Comparison of ENCODE assay signal across 30 cellular contexts in the genomic region with DNA sequence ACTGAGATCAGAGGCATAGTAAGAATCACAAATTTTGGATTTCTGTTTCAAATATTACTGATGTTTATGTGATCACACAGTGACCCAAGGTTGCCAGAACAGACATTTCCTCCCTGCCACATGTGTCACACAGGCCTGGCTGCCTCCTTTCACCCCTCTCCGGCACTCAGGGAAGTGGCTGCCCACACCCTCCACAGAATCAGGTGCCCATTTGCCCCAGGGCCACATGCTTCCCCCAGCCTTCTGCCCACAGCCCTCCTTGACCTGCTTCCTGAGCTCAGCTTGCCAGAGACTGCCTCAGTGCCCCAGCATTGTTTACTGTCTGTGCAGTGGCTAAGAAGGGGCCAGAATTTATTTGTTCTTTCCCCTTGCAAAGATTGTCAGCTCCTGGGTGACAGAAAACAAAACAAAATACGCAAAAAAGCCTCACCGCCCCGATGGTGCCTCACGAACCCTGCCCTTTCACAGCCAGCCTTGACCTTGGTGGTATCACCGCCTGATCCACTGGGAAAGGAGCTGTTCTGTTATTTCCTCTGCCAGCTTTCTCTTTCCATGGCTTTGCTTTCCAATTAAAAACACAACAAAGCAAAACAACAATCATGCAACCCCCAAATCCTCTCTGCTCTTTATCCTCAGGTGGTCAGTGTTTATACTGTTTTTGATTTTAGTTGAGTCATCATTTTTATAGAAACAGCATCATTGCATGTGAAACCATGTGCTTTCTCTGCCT. TPM values are rescaled to one million over a fixed set of nuclear protein-coding genes. Genes with fewer than 3 reads are reported as not detected.
DNase-seq lines count a peak whose midpoint lies in the region; ATAC-seq, FAIRE-seq and TF ChIP-seq lines count a peak whose summit lies in the region.
"Had no signal": no experiment of that assay in that cellular context is flagged by ENCODE, and none has a peak within 500 bp of the region (broad histone marks: within the 10 kb centered on the region; RNA-seq: fewer than 3 reads in every experiment).

No MANE protein-coding gene starts in this region.

- no peaks in the 10 kb centered on the region for H3K9me3 Mint-ChIP-seq in Caco-2 (ENCODE audit: unreplicated experiment)
- no peaks in the 10 kb centered on the region for H3K9me3 Mint-ChIP-seq in activated CD4-positive, alpha-beta T cell treated with anti-CD3 and anti-CD28 coated beads, Interleukin-2, amount 10 ng/mL, durations not matched to agents 7 days and 5 days
- H3K9me3 Mint-ChIP-seq: activated CD4-positive, alpha-beta memory T cell treated with anti-CD3 and anti-CD28 coated beads, Interleukin-2, amount 10 ng/mL, durations not matched to agents 7 days and 5 days; T-helper 2 cell treated with Interferon-gamma antibody and Interleukin-4, amounts not matched to agents 5 μg/mL and 100 μg/mL, for 36 hours had no signal

- TF ChIP-seq EP300 in HepG2 (IDR thresholded peaks at IDR 0.05; ENCODE audit: low read depth in 2 of 2, low read length in 2 of 2), result peak in 1 of 2 experiments; percentile 68; a peak in 2 of 4 replicates
- no peak for TF ChIP-seq EP300 in HepG2 (CRISPR knock-in tag; IDR thresholded peaks at IDR 0.05; ENCODE audit: borderline replicate concordance)

- H3K4me1 ChIP-seq in Caco-2 (no peaks in the 10 kb centered on the region), body of pancreas (peaks cover 41% of the 10 kb centered on the region), HepG2 (ENCODE audit: insufficient read depth, low read length) (peaks cover 53% of the 10 kb centered on the region), upper lobe of right lung (no peaks in the 10 kb centered on the region)
- H3K4me1 ChIP-seq: colonic mucosa, tibial artery had no signal

- H3K4me3 ChIP-seq in Caco-2 (ENCODE audit: low read depth, low read length) (no peak overlapping the region), body of pancreas (no peak overlapping the region), HepG2 (replicated peaks in 1 of 3; ENCODE audit: insufficient read depth in 1 of 3, low read depth in 2 of 3, low read length in 3 of 3) (no peak overlapping the region), upper lobe of right lung (no peak overlapping the region)
- H3K4me3 ChIP-seq: colonic mucosa, left lung, tibial artery had no signal

- ATAC-seq in body of pancreas (peak; percentile 15), HepG2 (peak; percentile 22; the same call in 2 of the 3 replicates), upper lobe of right lung (peak; percentile 53), GM19324 (IDR thresholded peaks at IDR 0.05; ENCODE audit: low FRiP score, unreplicated experiment) (no peak)
- ATAC-seq: left lung; Panc1; right cardiac atrium; stimulated activated naive CD8-positive, alpha-beta T cell treated with anti-CD3 and anti-CD28 coated beads, Interleukin-15, amount 100 ng/mL, for 72 hours had no signal

- H3K4me3 Mint-ChIP-seq in Caco-2 (ENCODE audit: unreplicated experiment), result no peak overlapping the region
- H3K4me3 Mint-ChIP-seq in activated CD4-positive, alpha-beta T cell treated with anti-CD3 and anti-CD28 coated beads, Interleukin-2, amount 10 ng/mL, durations not matched to agents 7 days and 5 days, result no peak overlapping the region
- H3K4me3 Mint-ChIP-seq: activated CD4-positive, alpha-beta memory T cell treated with anti-CD3 and anti-CD28 coated beads, Interleukin-2, amount 10 ng/mL, durations not matched to agents 7 days and 5 days; activated naive CD4-positive, alpha-beta T cell treated with anti-CD3 and anti-CD28 coated beads for 36 hours; stimulated activated naive CD8-positive, alpha-beta T cell treated with anti-CD3 and anti-CD28 coated beads, Interleukin-15, amount 100 ng/mL, for 72 hours; T-helper 2 cell treated with Interferon-gamma antibody and Interleukin-4, amounts not matched to agents 5 μg/mL and 100 μg/mL, for 36 hours had no signal

- H3K79me2 ChIP-seq in HepG2 (ENCODE audit: insufficient read depth, low read length), result peaks cover 39% of the 10 kb centered on the region

- TF ChIP-seq CTCF in Caco-2 (IDR thresholded peaks at IDR 0.05; ENCODE audit: insufficient read depth in 1 of 2, low read depth in 1 of 2, low read length in 1 of 2, severe bottlenecking in 1 of 2, unreplicated experiment in 1 of 2) (no peak), body of pancreas (IDR thresholded peaks at IDR 0.05) (no peak), HepG2 (CRISPR knock-in tag; IDR thresholded peaks at IDR 0.05) (no peak), upper lobe of right lung (IDR thresholded peaks at IDR 0.05) (no peak)

- no peaks in the 10 kb centered on the region for H3K36me3 Mint-ChIP-seq in Caco-2 (ENCODE audit: insufficient read depth, unreplicated experiment)
- no peaks in the 10 kb centered on the region for H3K36me3 Mint-ChIP-seq in activated CD4-positive, alpha-beta T cell treated with anti-CD3 and anti-CD28 coated beads, Interleukin-2, amount 10 ng/mL, durations not matched to agents 7 days and 5 days (ENCODE audit: low read depth)

- H3K27ac ChIP-seq in body of pancreas, result peak overlapping the region; percentile 9 to 57 (median 38)
- peak overlapping the region; percentile 66 for H3K27ac ChIP-seq in HepG2 (ENCODE audit: extremely low read length, insufficient read depth, low read length)
- no peak overlapping the region for H3K27ac ChIP-seq in upper lobe of right lung
- H3K27ac ChIP-seq: colonic mucosa, left lung, tibial artery had no signal

- in situ Hi-C loops in HepG2 (cut with HindIII; ENCODE audit: extremely low pct_ligation_motif_present, low pct_unique_long_range_greater_than_20kb), result no loop called here

- no peak for FAIRE-seq in HepG2 (lab: Jason Lieb, UNC)
- FAIRE-seq: HTR-8/SVneo had no signal

- H3K9me3 ChIP-seq in Caco-2 (no peaks in the 10 kb centered on the region), body of pancreas (no peaks in the 10 kb centered on the region), HepG2 (ENCODE audit: low read length) (no peaks in the 10 kb centered on the region), upper lobe of right lung (no peaks in the 10 kb centered on the region)
- H3K9me3 ChIP-seq: colonic mucosa, left lung, tibial artery had no signal

- peak overlapping the region; percentile 50; the same call in 1 of the 2 replicates for H3K9ac ChIP-seq in HepG2 (ENCODE audit: insufficient read depth, low read depth, low read length)

- no peak for TF ChIP-seq POLR2A in body of pancreas (IDR thresholded peaks at IDR 0.05)
- no peak for TF ChIP-seq POLR2A in HepG2 (IDR thresholded peaks at IDR 0.05; ENCODE audit: insufficient read depth in 1 of 2, low read depth in 2 of 2, low read length in 2 of 2)

- CTCF ChIA-PET in Caco-2 (lab: Charles Lee) (interaction anchor here (0.6 kb wide), 1 partner anchor 15 kb away, joined by 4 read pairs; no protein-coding TSS in a partner anchor), HepG2 (lab: Yijun Ruan, JAX; ENCODE audit: low intra/inter-chr PET ratio, low total read pairs) (no interaction called here)
- CTCF ChIA-PET in activated CD4-positive, alpha-beta T cell treated with anti-CD3 and anti-CD28 coated beads, Interleukin-2, amount 10 ng/mL, durations not matched to agents 7 days and 5 days (lab: Charles Lee), result no interaction called here

- no peak overlapping the region for H2AFZ ChIP-seq in HepG2 (ENCODE audit: low read length)

- no peaks in the 10 kb centered on the region for H3K27me3 Mint-ChIP-seq in Caco-2 (ENCODE audit: insufficient read depth, unreplicated experiment)
- peaks cover 7% of the 10 kb centered on the region for H3K27me3 Mint-ChIP-seq in activated CD4-positive, alpha-beta T cell treated with anti-CD3 and anti-CD28 coated beads, Interleukin-2, amount 10 ng/mL, durations not matched to agents 7 days and 5 days

- 38 to 58% methylated on average over 5 to 6 of the region's 6 CpGs for WGBS in body of pancreas, 2 donors
- 28% methylated on average over 6 of the region's 6 CpGs for WGBS in HepG2 (ENCODE audit: low lambda C conversion rate)

- H3K27me3 ChIP-seq in Caco-2 (replicated peaks; ENCODE audit: control insufficient read depth, insufficient read depth, low read length) (no peaks in the 10 kb centered on the region), body of pancreas (no peaks in the 10 kb centered on the region), HepG2 (ENCODE audit: control insufficient read depth in 1 of 2, insufficient read depth in 2 of 2, low read length in 2 of 2) (no peaks in the 10 kb centered on the region), upper lobe of right lung (no peaks in the 10 kb centered on the region)
- H3K27me3 ChIP-seq: colonic mucosa, left lung, tibial artery had no signal

- no peaks in the 10 kb centered on the region for H4K20me1 ChIP-seq in HepG2 (ENCODE audit: insufficient read depth, low read length)

- peak overlapping the region; percentile 34 for H3K27ac Mint-ChIP-seq in Caco-2 (ENCODE audit: unreplicated experiment)
- H3K27ac Mint-ChIP-seq in activated CD4-positive, alpha-beta T cell treated with anti-CD3 and anti-CD28 coated beads, Interleukin-2, amount 10 ng/mL, durations not matched to agents 7 days and 5 days, result no peak overlapping the region
- H3K27ac Mint-ChIP-seq: activated CD4-positive, alpha-beta memory T cell treated with anti-CD3 and anti-CD28 coated beads, Interleukin-2, amount 10 ng/mL, durations not matched to agents 7 days and 5 days; activated naive CD4-positive, alpha-beta T cell treated with anti-CD3 and anti-CD28 coated beads for 36 hours; T-helper 2 cell treated with Interferon-gamma antibody and Interleukin-4, amounts not matched to agents 5 μg/mL and 100 μg/mL, for 36 hours had no signal

- no peak for TF ChIP-seq RAD21 in HepG2 (CRISPR knock-in tag; IDR thresholded peaks at IDR 0.05)

- POLR2A ChIA-PET in Caco-2 (lab: Charles Lee) (no interaction called here), HepG2 (lab: Yijun Ruan, JAX) (interaction anchor here (1.1 to 1.7 kb wide), 5 partner anchors 16 to 57 kb away, joined by 3 to 11 read pairs (median 4); no protein-coding TSS in a partner anchor)
- POLR2A ChIA-PET in activated CD4-positive, alpha-beta T cell treated with anti-CD3 and anti-CD28 coated beads, Interleukin-2, amount 10 ng/mL, durations not matched to agents 7 days and 5 days (lab: Charles Lee), result no interaction called here

- H3K4me1 Mint-ChIP-seq in Caco-2 (ENCODE audit: low read depth, unreplicated experiment), result peaks cover 7% of the 10 kb centered on the region
- peaks cover 18% of the 10 kb centered on the region for H3K4me1 Mint-ChIP-seq in activated CD4-positive, alpha-beta T cell treated with anti-CD3 and anti-CD28 coated beads, Interleukin-2, amount 10 ng/mL, durations not matched to agents 7 days and 5 days

- H3K36me3 ChIP-seq in Caco-2 (ENCODE audit: control insufficient read depth, insufficient read depth, low read length) (no peaks in the 10 kb centered on the region), body of pancreas (replicated peaks in 1 of 2; ENCODE audit: insufficient read depth in 1 of 2, low read depth in 2 of 2) (no peaks in the 10 kb centered on the region), HepG2 (replicated peaks in 1 of 2; ENCODE audit: control insufficient read depth in 1 of 2, insufficient read depth in 2 of 2, low read length in 2 of 2) (peaks cover 7 to 15% of the 10 kb centered on the region in 2 experiments; a peak in 4 of 5 replicates), upper lobe of right lung (no peaks in the 10 kb centered on the region)
- H3K36me3 ChIP-seq: colonic mucosa, left lung, tibial artery had no signal

- BruUV-seq in Caco-2 (replicated peaks; lab: Mats Ljungman, UMichigan) (no TSS peak), HepG2 (replicated peaks; lab: Mats Ljungman, UMichigan) (no TSS peak)

- H3K4me2 ChIP-seq in HepG2 (ENCODE audit: low read depth, low read length), result peak overlapping the region; percentile 51

- intact Hi-C loops in Caco-2 (cut with micrococcal nuclease; ENCODE audit: unreplicated experiment), result no loop called here
- intact Hi-C loops in body of pancreas (cut with DNase I), result no loop called here
- intact Hi-C loops in HepG2 (cut with micrococcal nuclease; ENCODE audit: unreplicated experiment), result loop anchor here (5.0 kb wide), 4 partner anchors 40 to 90 kb away; a partner anchor contains a TSS
- intact Hi-C loops in upper lobe of right lung (cut with DNase I), result no loop called here

- DNase-seq in Caco-2 (no peak), body of pancreas (no peak), HepG2 (ENCODE audit: low spot score) (no peak), upper lobe of right lung (no peak), GM19240 (ENCODE audit: insufficient read length, low spot score) (no peak)
- DNase-seq in activated CD4-positive, alpha-beta T cell treated with anti-CD3 and anti-CD28 coated beads, Interleukin-2, amount 10 ng/mL, durations not matched to agents 7 days and 5 days, result no peak
- DNase-seq: activated CD4-positive, alpha-beta memory T cell treated with anti-CD3 and anti-CD28 coated beads, Interleukin-2, amount 10 ng/mL, durations not matched to agents 7 days and 5 days; activated CD4-positive, alpha-beta T cell treated with anti-CD3 and anti-CD28 coated beads for 1 hour; activated CD8-positive, alpha-beta memory T cell treated with anti-CD3 and anti-CD28 coated beads, Interleukin-2, amount 50 U/mL, for 4 hours; activated naive CD4-positive, alpha-beta T cell treated with anti-CD3 and anti-CD28 coated beads for 36 hours; amniotic stem cell; C1 segment of cervical spinal cord; Calu3; colonic mucosa; DMS79 treated with DMSO at 0.1 percent for 48 hours; effector CD8-positive, alpha-beta T cell; GDM1; KG1; left lung; NCI-H1436; NCI-H2081; right cardiac atrium; SHP77; stimulated activated CD8-positive, alpha-beta memory T cell treated with anti-CD3 and anti-CD28 coated beads, Interleukin-4, amount 100 ng/mL, for 48 hours; stimulated activated naive CD8-positive, alpha-beta T cell treated with anti-CD3 and anti-CD28 coated beads, Interleukin-15, amount 100 ng/mL, for 72 hours; tibial artery had no signal

RNA-seq across cellular contexts. Expression of a gene that starts 52.8 kb away (rescaled TPM):
- total RNA-seq in Caco-2 (2022) (16.5 and 18.8 TPM in 2 replicates), body of pancreas (10 to 100 TPM; 55.7 to 58.6 TPM), HepG2 (2016; rRNA removed; fragmentation: Illumina TruSeq; extraction: Trizol) (23.5 and 28.6 TPM in 2 replicates), upper lobe of right lung (14.4 TPM)
- total RNA-seq in HepG2 (2016; cell fraction: cytosol; rRNA removed; fragmentation: Illumina TruSeq; extraction: Trizol; ENCODE audit: low read depth), result 15.0 and 15.4 TPM in 2 replicates
- total RNA-seq in HepG2 (2016; cell fraction: insoluble cytoplasmic fraction; rRNA removed; fragmentation: Illumina TruSeq; extraction: Trizol), result 22.0 and 23.2 TPM in 2 replicates
- total RNA-seq in HepG2 (2016; cell fraction: membrane; rRNA removed; fragmentation: Illumina TruSeq; extraction: Trizol), result 19.9 and 22.8 TPM in 2 replicates
- total RNA-seq in HepG2 (2016; cell fraction: nucleus; rRNA removed; fragmentation: Illumina TruSeq; extraction: Trizol), result 29.6 and 33.8 TPM in 2 replicates
- polyA plus RNA-seq in HepG2 (2011; rRNA removed), result 21.7 and 30.5 TPM in 2 replicates
- 15.7 and 19.8 TPM in 2 replicates for polyA plus RNA-seq in HepG2 (2011; cell fraction: cytosol; rRNA removed)
- 16.7 and 17.0 TPM in 2 replicates for polyA plus RNA-seq in HepG2 (2011; cell fraction: nucleus; rRNA removed)
- polyA plus RNA-seq in HepG2 (2012), result 22.4 and 41.2 TPM in 2 replicates
- polyA plus RNA-seq in HepG2 (2016; cell fraction: cytosol; fragmentation: Illumina TruSeq; extraction: Trizol; ENCODE audit: low read depth), result 10.8 and 11.3 TPM in 2 replicates
- 23.9 and 24.0 TPM in 2 replicates for polyA plus RNA-seq in HepG2 (2016; cell fraction: insoluble cytoplasmic fraction; fragmentation: Illumina TruSeq; extraction: Trizol; ENCODE audit: low read depth)
- 15.8 and 19.6 TPM in 2 replicates for polyA plus RNA-seq in HepG2 (2016; cell fraction: membrane; fragmentation: Illumina TruSeq; extraction: Trizol; ENCODE audit: low read depth)
- 21.1 and 21.8 TPM in 2 replicates for polyA plus RNA-seq in HepG2 (2016; cell fraction: nucleus; fragmentation: Illumina TruSeq; extraction: Trizol; ENCODE audit: insufficient read depth, low read depth)
- polyA minus RNA-seq in HepG2 (2011; rRNA and poly(A)+ RNA removed; ENCODE audit: low replicate concordance), result 9.7 and 45.6 TPM in 2 replicates
- polyA minus RNA-seq in HepG2 (2011; cell fraction: cytosol; rRNA and poly(A)+ RNA removed), result 20.1 and 25.7 TPM in 2 replicates
- polyA minus RNA-seq in HepG2 (2011; cell fraction: nucleus; rRNA and poly(A)+ RNA removed), result 96.8 and 105 TPM in 2 replicates
- 1 to 10 TPM; 2.4 to 3.6 TPM for total RNA-seq in activated CD4-positive, alpha-beta T cell treated with anti-CD3 and anti-CD28 coated beads, Interleukin-2, amount 10 ng/mL, durations not matched to agents 7 days and 5 days
- total RNA-seq: activated naive CD4-positive, alpha-beta T cell treated with anti-CD3 and anti-CD28 coated beads for 36 hours had no signal
